Comparison of ENCODE assay signal across 11 cellular contexts in the genomic region with DNA sequence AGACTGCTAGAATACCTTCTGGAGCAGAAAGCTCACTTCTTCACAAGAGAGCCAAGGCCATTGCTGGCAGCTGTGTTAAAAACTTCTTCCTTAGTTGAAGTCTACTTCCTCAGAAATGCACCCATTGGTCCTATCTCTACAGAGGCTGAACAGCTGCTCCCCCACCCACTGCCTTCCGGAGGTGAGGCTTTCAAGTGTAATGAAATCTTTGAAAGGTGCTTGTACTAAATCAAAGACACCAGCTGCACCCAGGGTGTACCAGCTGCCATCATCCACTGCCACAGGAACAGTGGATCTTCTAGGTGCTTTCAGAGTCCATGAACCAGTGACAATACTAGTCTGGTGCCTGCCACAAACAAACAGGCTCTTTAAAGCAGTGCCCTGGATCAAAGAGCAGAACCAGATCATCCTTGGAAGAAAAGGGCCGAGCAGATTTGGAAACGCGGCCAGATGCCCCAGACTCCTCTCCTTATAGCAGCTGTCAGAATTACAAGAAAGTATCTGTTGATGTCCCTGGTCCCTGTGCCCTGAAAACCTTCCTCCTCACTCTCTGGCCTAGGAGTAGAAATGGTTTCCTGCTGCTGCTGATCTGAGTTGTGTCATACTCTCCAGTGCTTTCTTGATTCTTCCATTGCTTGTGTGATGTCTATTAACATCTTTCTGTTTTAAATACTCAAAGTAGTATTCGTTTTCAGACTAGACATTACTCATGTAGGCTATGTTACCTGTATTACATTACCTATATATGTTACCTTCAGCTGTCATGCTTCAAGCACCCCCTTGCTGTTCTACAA. TPM values are rescaled to one million over a fixed set of nuclear protein-coding genes. Genes with fewer than 3 reads are reported as not detected.
DNase-seq lines count a peak whose midpoint lies in the region; ATAC-seq and TF ChIP-seq lines count a peak whose summit lies in the region.
"Had no signal": no experiment of that assay in that cellular context is flagged by ENCODE, and none has a peak within 500 bp of the region (broad histone marks: within the 10 kb centered on the region; RNA-seq: fewer than 3 reads in every experiment).

No MANE protein-coding gene starts in this region.

- TF ChIP-seq CTCF in heart right ventricle (IDR thresholded peaks at IDR 0.05), result no peak
- TF ChIP-seq CTCF in right atrium auricular region (IDR thresholded peaks at IDR 0.05), result no peak
- TF ChIP-seq CTCF in stomach (IDR thresholded peaks at IDR 0.05), result no peak

- TF ChIP-seq EP300 in stomach (IDR thresholded peaks at IDR 0.05), result no peak

- TF ChIP-seq POLR2A in stomach (IDR thresholded peaks at IDR 0.05), result no peak

- H3K27ac ChIP-seq in heart right ventricle, result peak overlapping the region in 9 of 10 donors; percentile 15 to 80 (median 59)
- no peak overlapping the region for H3K27ac ChIP-seq in right atrium auricular region
- H3K27ac ChIP-seq in stomach, result no peak overlapping the region
- H3K27ac ChIP-seq: testis had no signal

- H3K9me3 ChIP-seq in heart right ventricle, result no peaks in the 10 kb centered on the region
- H3K9me3 ChIP-seq in right atrium auricular region, result no peaks in the 10 kb centered on the region
- H3K9me3 ChIP-seq in stomach, result no peaks in the 10 kb centered on the region
- H3K9me3 ChIP-seq: testis had no signal

- ATAC-seq in heart right ventricle (peak in 4 of 8 donors; percentile 14 to 55 (median 42)), HG02981 (IDR thresholded peaks at IDR 0.05; ENCODE audit: unreplicated experiment) (no peak)
- peak; percentile 96 to 97 for ATAC-seq in naive thymus-derived CD8-positive, alpha-beta T cell

- DNase-seq in heart right ventricle, result no peak
- DNase-seq in right atrium auricular region (ENCODE audit: low spot score), result no peak
- peak; percentile 23 for DNase-seq in activated CD8-positive, alpha-beta memory T cell treated with anti-CD3 and anti-CD28 coated beads, Interleukin-2, amount 50 U/mL, for 1 hour (ENCODE audit: extremely low read depth)
- peak; percentile 32 to 86 (median 67) for DNase-seq in naive thymus-derived CD8-positive, alpha-beta T cell
- no peak for DNase-seq in NCI-H2081 (lab: John Stamatoyannopoulos, UW)
- no peak for DNase-seq in amygdala (lab: John Stamatoyannopoulos, UW)
- DNase-seq in stomach, result no peak
- DNase-seq: ACHN, testis had no signal

- 61 to 82% methylated on average over 5 of the region's 5 CpGs for WGBS in heart right ventricle, 2 donors
- 65 to 86% (median 76%) methylated on average over 5 of the region's 5 CpGs for WGBS in stomach, 5 donors

- H3K27me3 Mint-ChIP-seq in naive thymus-derived CD8-positive, alpha-beta T cell, result no peaks in the 10 kb centered on the region

- H3K36me3 ChIP-seq in heart right ventricle (no peaks in the 10 kb centered on the region), right atrium auricular region (no peaks in the 10 kb centered on the region), stomach (no peaks in the 10 kb centered on the region)

- no peaks in the 10 kb centered on the region for H3K36me3 Mint-ChIP-seq in naive thymus-derived CD8-positive, alpha-beta T cell
- H3K36me3 Mint-ChIP-seq: mesothelial cell of epicardium had no signal

- no peak overlapping the region for H3K4me3 ChIP-seq in heart right ventricle
- no peak overlapping the region for H3K4me3 ChIP-seq in right atrium auricular region
- H3K4me3 ChIP-seq in stomach, result no peak overlapping the region
- H3K4me3 ChIP-seq: testis had no signal

- H3K4me1 ChIP-seq in heart right ventricle (peaks cover 0 to 42% (median 33%) of the 10 kb centered on the region in 9 donors), right atrium auricular region (peaks cover 0 to 23% of the 10 kb centered on the region in 2 donors), stomach (peaks cover 0 to 4% (median 0%) of the 10 kb centered on the region in 4 donors)

- H3K4me3 Mint-ChIP-seq in naive thymus-derived CD8-positive, alpha-beta T cell, result peak overlapping the region; percentile 25 to 88 (median 73)
- H3K4me3 Mint-ChIP-seq: mesothelial cell of epicardium had no signal

- intact Hi-C loops in heart right ventricle (cut with DNase I), result no loop called here
- intact Hi-C loops in stomach (cut with DNase I; ENCODE audit: low total_unique reads), result no loop called here

- POLR2A ChIA-PET in naive thymus-derived CD8-positive, alpha-beta T cell (lab: Charles Lee), result interaction anchor here (0.5 to 3.4 kb wide), 14 partner anchors 10 to 356 kb away, joined by 3 to 40 read pairs (median 3); partner anchors contain the start of genes HERC1 and USP3

- peak overlapping the region; percentile 85 to 98 (median 97) for H3K27ac Mint-ChIP-seq in naive thymus-derived CD8-positive, alpha-beta T cell
- H3K27ac Mint-ChIP-seq: mesothelial cell of epicardium had no signal

- H3K4me1 Mint-ChIP-seq in naive thymus-derived CD8-positive, alpha-beta T cell, result peaks cover 43 to 66% (median 62%) of the 10 kb centered on the region in 4 donors

- no peaks in the 10 kb centered on the region for H3K9me3 Mint-ChIP-seq in naive thymus-derived CD8-positive, alpha-beta T cell
- H3K9me3 Mint-ChIP-seq: mesothelial cell of epicardium had no signal

- H3K27me3 ChIP-seq in heart right ventricle, result no peaks in the 10 kb centered on the region
- no peaks in the 10 kb centered on the region for H3K27me3 ChIP-seq in right atrium auricular region
- H3K27me3 ChIP-seq in stomach, result no peaks in the 10 kb centered on the region
- H3K27me3 ChIP-seq: testis had no signal

RNA-seq across cellular contexts. Expression of gene HERC1, which starts 26.6 kb away (rescaled TPM):
- total RNA-seq in heart right ventricle (100 to 1,000 TPM in 4 of 10 donors, 10 to 100 TPM in 6; 58.5 to 118 (median 97.5) TPM), right atrium auricular region (100 to 1,000 TPM in 1 of 2 donors, 10 to 100 TPM in 1; 96.9 to 120 TPM), stomach (100 to 1,000 TPM in 4 of 5 donors, 10 to 100 TPM in 1; 36.5 to 649 (median 168) TPM)
- polyA plus RNA-seq in heart right ventricle (10 to 100 TPM; 27.7 to 33.8 TPM), stomach (10 to 100 TPM; 14.3 to 20.0 (median 18.3) TPM)
- 100 to 1,000 TPM; 147 to 162 TPM for total RNA-seq in naive thymus-derived CD8-positive, alpha-beta T cell
- polyA plus RNA-seq in naive thymus-derived CD8-positive, alpha-beta T cell, result 10 to 100 TPM; 23.1 to 41.0 (median 38.9) TPM

Comparison
In these comparisons a context has a peak if more than half of its experiments do, and no peak if none do; other contexts are left out.
1. H3K27ac ChIP-seq: peak in heart right ventricle (9 of 10); none in right atrium auricular region (0 of 2) and stomach (0 of 5).
2. DNase-seq: peak in activated CD8-positive, alpha-beta memory T cell treated with anti-CD3 and anti-CD28 coated beads, Interleukin-2, amount 50 U/mL, for 1 hour (single experiment) and naive thymus-derived CD8-positive, alpha-beta T cell (10 of 10); none in heart right ventricle (0 of 2), right atrium auricular region (single experiment), NCI-H2081 (0 of 2), amygdala (0 of 56) and stomach (single experiment).